Comparison of ENCODE assay signal across 13 cellular contexts in genomic region chr6:12538881-12539357, GRCh38.
A peak's percentile ranks its signal among the peaks of the same experiment; 100 is the strongest.
DNase-seq lines count a peak whose midpoint lies in the region; ATAC-seq, FAIRE-seq and TF ChIP-seq lines count a peak whose summit lies in the region.
"Had no signal": no experiment of that assay in that cellular context is flagged by ENCODE, and none has a peak within 500 bp of the region (broad histone marks: within the 10 kb centered on the region; RNA-seq: fewer than 3 reads in every experiment).

No MANE protein-coding gene starts in this region.

- H3K4me1 ChIP-seq in right lobe of liver (peaks cover 0 to 21% (median 9%) of the 10 kb centered on the region in 4 donors), tibial nerve (peaks cover 0 to 5% (median 0%) of the 10 kb centered on the region in 4 donors)
- H3K4me1 ChIP-seq: psoas muscle had no signal

- FAIRE-seq in RCC 7860 (lab: Jason Lieb, UNC): peak; percentile 86

- TF ChIP-seq EP300 in tibial nerve (IDR thresholded peaks at IDR 0.05): peak in 1 of 2 donors; percentile 81

- peak; percentile 84 for DNase-seq in RCC 7860 (ENCODE audit: low spot score)
- DNase-seq in fibroblast of gingiva (ENCODE audit: low read depth): peak; percentile 15
- peak; percentile 88 to 92 (median 88) for DNase-seq in right lobe of liver
- DNase-seq in tibial nerve (ENCODE audit: low spot score in 2 of 2): peak; percentile 43 to 46
- DNase-seq in occipital lobe (lab: John Stamatoyannopoulos, UW): no peak
- DNase-seq in NCI-H526 (lab: John Stamatoyannopoulos, UW): no peak
- DNase-seq: activated naive CD8-positive, alpha-beta T cell treated with anti-CD3 and anti-CD28 coated beads for 36 hours; KBM-7; NCI-H524 treated with DMSO at 0.1 percent for 48 hours; stimulated activated CD4-positive, alpha-beta T cell treated with anti-CD3 and anti-CD28 coated beads, Interleukin-4, amount 100 ng/mL, for 4 hours; stimulated activated naive CD8-positive, alpha-beta T cell treated with anti-CD3 and anti-CD28 coated beads, Interleukin-15, Interleukin-2, amounts not matched to agents 100 U/mL and 50 U/mL, for 24 hours had no signal

- no peak overlapping the region for H3K4me3 ChIP-seq in right lobe of liver
- no peak overlapping the region for H3K4me3 ChIP-seq in tibial nerve
- H3K4me3 ChIP-seq: psoas muscle had no signal

- TF ChIP-seq CTCF in right lobe of liver (IDR thresholded peaks at IDR 0.05) (no peak), tibial nerve (IDR thresholded peaks at IDR 0.05) (no peak)

- H3K27me3 ChIP-seq in right lobe of liver (no peaks in the 10 kb centered on the region), tibial nerve (no peaks in the 10 kb centered on the region)

- intact Hi-C loops in right lobe of liver (cut with DNase I): no loop called here

- WGBS in right lobe of liver (ENCODE audit: insufficient coverage, low coverage, low lambda C conversion rate, missing lambda C conversion rate): 8% methylated on average over 8 of the region's 9 CpGs
- 31 to 35% methylated on average over 8 to 9 of the region's 9 CpGs for WGBS in tibial nerve, 2 donors

- TF ChIP-seq POLR2A in right lobe of liver (IDR thresholded peaks at IDR 0.05) (no peak), tibial nerve (IDR thresholded peaks at IDR 0.05) (no peak)

- H3K27ac ChIP-seq in right lobe of liver: peak overlapping the region; percentile 37 to 75 (median 67)
- H3K27ac ChIP-seq in tibial nerve: peak overlapping the region in 2 of 4 donors; percentile 67 to 81
- H3K27ac ChIP-seq: psoas muscle had no signal

- H3K9me3 ChIP-seq in right lobe of liver (no peaks in the 10 kb centered on the region), tibial nerve (no peaks in the 10 kb centered on the region)
- H3K9me3 ChIP-seq: psoas muscle had no signal

- no peaks in the 10 kb centered on the region for H3K36me3 ChIP-seq in right lobe of liver
- no peaks in the 10 kb centered on the region for H3K36me3 ChIP-seq in tibial nerve

- ATAC-seq in right lobe of liver (peak; percentile 94 to 98 (median 95)), HG03159 (IDR thresholded peaks at IDR 0.05; ENCODE audit: unreplicated experiment) (no peak)
- ATAC-seq: psoas muscle; stimulated activated naive CD8-positive, alpha-beta T cell treated with anti-CD3 and anti-CD28 coated beads, Interleukin-15, Interleukin-2, amounts not matched to agents 100 U/mL and 50 U/mL, for 24 hours had no signal

Comparison
In these comparisons a context has a peak if more than half of its experiments do, and no peak if none do; other contexts are left out.
1. DNase-seq: peak in RCC 7860 (single experiment), fibroblast of gingiva (single experiment), right lobe of liver (3 of 3) and tibial nerve (2 of 2); none in occipital lobe (single experiment) and NCI-H526 (0 of 2).